ENCODE assay signal across 25 cellular contexts in the genomic region with DNA sequence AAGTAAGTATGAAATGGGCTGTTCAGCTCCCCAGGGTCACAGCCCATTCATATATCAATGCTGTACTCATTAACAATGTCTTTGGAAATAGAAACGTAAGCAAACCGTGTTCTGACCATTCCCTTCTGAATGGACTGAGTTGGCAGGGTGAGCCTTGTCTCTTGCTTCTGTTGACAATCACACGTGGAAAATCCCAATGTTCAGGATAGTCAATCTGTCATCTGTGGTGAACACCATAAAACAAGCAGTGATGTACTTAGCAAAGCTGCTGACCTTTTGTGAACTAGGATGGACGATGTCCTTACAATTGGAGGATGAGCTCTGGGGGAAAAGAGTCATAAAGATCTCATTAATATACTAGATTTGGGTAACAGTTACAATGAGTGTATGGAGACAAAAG.
"Had no signal": no experiment of that assay in that cellular context is flagged by ENCODE, and none has a peak within 500 bp of the region (broad histone marks: within the 10 kb centered on the region; RNA-seq: fewer than 3 reads in every experiment).

No MANE protein-coding gene starts in this region.

- H3K9me3 Mint-ChIP-seq: dendritic cell treated with granulocyte-macrophage colony-stimulating factor and Interleukin-4, amounts not matched to agents 40 ng/mL and 50 ng/mL, for 4 days; naive B cell; nephron progenitor cell; type B pancreatic cell had no signal

- H3K4me3 ChIP-seq: esophagus squamous epithelium, hepatocyte, left ventricle myocardium inferior, lower lobe of right lung, skin epidermis, stomach had no signal

- H3K27ac Mint-ChIP-seq: dendritic cell treated with granulocyte-macrophage colony-stimulating factor and Interleukin-4, amounts not matched to agents 40 ng/mL and 50 ng/mL, for 4 days; effector memory CD8-positive, alpha-beta T cell; naive B cell; nephron progenitor cell; type B pancreatic cell had no signal

- H3K27me3 ChIP-seq: esophagus squamous epithelium, hepatocyte, neutrophil, stomach had no signal

- DNase-seq: effector memory CD8-positive, alpha-beta T cell; esophagus squamous epithelium; foreskin fibroblast; head of caudate nucleus; kidney; left cardiac atrium; left ventricle myocardium inferior; lower lobe of right lung; mesenchymal stem cell; naive B cell; nephron progenitor cell; posterior cingulate gyrus; stimulated activated CD4-positive, alpha-beta T cell treated with anti-CD3 and anti-CD28 coated beads, Interleukin-2, amount 100 ng/mL, for 24 hours; stimulated activated CD4-positive, alpha-beta T cell treated with anti-CD3 and anti-CD28 coated beads, Interleukin-4, amount 100 ng/mL, for 4 hours; stimulated activated naive CD4-positive, alpha-beta T cell; stomach had no signal

- H3K27me3 Mint-ChIP-seq: dendritic cell treated with granulocyte-macrophage colony-stimulating factor and Interleukin-4, amounts not matched to agents 40 ng/mL and 50 ng/mL, for 4 days; effector memory CD8-positive, alpha-beta T cell; naive B cell had no signal

- H3K4me3 Mint-ChIP-seq: dendritic cell treated with granulocyte-macrophage colony-stimulating factor and Interleukin-4, amounts not matched to agents 40 ng/mL and 50 ng/mL, for 4 days; effector memory CD8-positive, alpha-beta T cell; naive B cell; nephron progenitor cell; type B pancreatic cell had no signal

- H3K36me3 ChIP-seq: esophagus squamous epithelium, left ventricle myocardium inferior, lower lobe of right lung, neutrophil, stomach had no signal

- FAIRE-seq: colon, kidney, urothelium cell line had no signal

- H3K9me3 ChIP-seq: esophagus squamous epithelium, left ventricle myocardium inferior, lower lobe of right lung, neutrophil, stomach had no signal

- H3K36me3 Mint-ChIP-seq: naive B cell, type B pancreatic cell had no signal

- H2AFZ ChIP-seq: hepatocyte had no signal

- H3K4me1 ChIP-seq: esophagus squamous epithelium, lower lobe of right lung had no signal

- H3K79me2 ChIP-seq: hepatocyte had no signal

- ATAC-seq: effector memory CD8-positive, alpha-beta T cell; left cardiac atrium; lower lobe of right lung; sciatic nerve had no signal

- H3K27ac ChIP-seq: epithelial cell of prostate, esophagus squamous epithelium, hepatocyte, left ventricle myocardium inferior, lower lobe of right lung, neutrophil, skin epidermis had no signal

- H3K4me2 ChIP-seq: hepatocyte had no signal
